Comparison of ENCODE assay signal across 1 cellular context in genomic region chr11:16805942-16806341, GRCh38.
TF ChIP-seq lines count a peak whose summit lies in the region.

No MANE protein-coding gene starts in this region.

TF ChIP-seq in HepG2, 621 proteins besides CTCF, POLR2A, EP300 and RAD21 (continued from another document and continues in another):
- TF ChIP-seq ZNF407 (CRISPR knock-in tag; IDR thresholded peaks at IDR 0.05; ENCODE audit: not compliant biosample characterization) (no peak), NFE2L2 (IDR thresholded peaks at IDR 0.05; ENCODE audit: low read length) (no peak), SETDB1 (CRISPR knock-in tag; IDR thresholded peaks at IDR 0.05; ENCODE audit: borderline replicate concordance) (no peak), TBX2 (CRISPR knock-in tag; IDR thresholded peaks at IDR 0.05; ENCODE audit: borderline replicate concordance) (peak; percentile 24; the same call in 1 of the 2 replicates), ZKSCAN8 (CRISPR knock-in tag; IDR thresholded peaks at IDR 0.05; ENCODE audit: borderline replicate concordance) (peak; percentile 38; the same call in 1 of the 2 replicates), ZNF605 (CRISPR knock-in tag; IDR thresholded peaks at IDR 0.05) (no peak), NFYB (CRISPR knock-in tag; IDR thresholded peaks at IDR 0.05) (no peak), NFYC (CRISPR knock-in tag; IDR thresholded peaks at IDR 0.05) (no peak), ZNF326 (CRISPR knock-in tag; IDR thresholded peaks at IDR 0.05; ENCODE audit: borderline replicate concordance) (no peak), BCL6 (CRISPR knock-in tag; IDR thresholded peaks at IDR 0.05) (peak; percentile 74), ZNF570 (CRISPR knock-in tag; IDR thresholded peaks at IDR 0.05; ENCODE audit: borderline replicate concordance) (no peak), MXI1 (IDR thresholded peaks at IDR 0.05; ENCODE audit: borderline replicate concordance, low read depth, low read length) (peak; percentile 26; the same call in 1 of the 3 replicates), PHF21A (CRISPR knock-in tag; IDR thresholded peaks at IDR 0.05) (0 out of 2 replicates have a peak, but pooled peaks have one; percentile 20), PATZ1 (CRISPR knock-in tag; IDR thresholded peaks at IDR 0.05) (no peak), RARA (CRISPR knock-in tag; IDR thresholded peaks at IDR 0.05) (peak; percentile 99), MYNN (CRISPR knock-in tag; IDR thresholded peaks at IDR 0.05; ENCODE audit: low read depth) (no peak), ZNF766 (CRISPR knock-in tag; IDR thresholded peaks at IDR 0.05; ENCODE audit: borderline replicate concordance) (0 out of 2 replicates have a peak, but pooled peaks have one; percentile 43), GABPB1 (CRISPR knock-in tag; IDR thresholded peaks at IDR 0.05) (no peak), STAT5B (CRISPR knock-in tag; IDR thresholded peaks at IDR 0.05) (no peak), BRF2 (CRISPR knock-in tag; IDR thresholded peaks at IDR 0.05) (no peak), SIX1 (CRISPR knock-in tag; IDR thresholded peaks at IDR 0.05; ENCODE audit: borderline replicate concordance) (peak; percentile 95), MED8 (CRISPR knock-in tag; IDR thresholded peaks at IDR 0.05; ENCODE audit: insufficient replicate concordance) (no peak), CHCHD3 (CRISPR knock-in tag; IDR thresholded peaks at IDR 0.05) (no peak), SIX4 (CRISPR knock-in tag; IDR thresholded peaks at IDR 0.05) (peak; percentile 84; the same call in 1 of the 2 replicates), GATAD2A (CRISPR knock-in tag; IDR thresholded peaks at IDR 0.05) (peak; percentile 59), SMAD9 (CRISPR knock-in tag; IDR thresholded peaks at IDR 0.05) (no peak), PCBP1 (IDR thresholded peaks at IDR 0.05; ENCODE audit: borderline replicate concordance, low read depth, low read length) (no peak), ZBTB7A (CRISPR knock-in tag; IDR thresholded peaks at IDR 0.05) (no peak), HOXA3 (CRISPR knock-in tag; IDR thresholded peaks at IDR 0.05) (0 out of 2 replicates have a peak, but pooled peaks have one; percentile 31), THAP9 (CRISPR knock-in tag; IDR thresholded peaks at IDR 0.05; ENCODE audit: borderline replicate concordance) (no peak), ETV5 (CRISPR knock-in tag; IDR thresholded peaks at IDR 0.05; ENCODE audit: borderline replicate concordance) (0 out of 2 replicates have a peak, but pooled peaks have one; percentile 26), POLR2AphosphoS5 (IDR thresholded peaks at IDR 0.05; ENCODE audit: low read depth, low read length) (no peak), SOX6 (IDR thresholded peaks at IDR 0.05) (no peak), SOX6 (CRISPR knock-in tag; IDR thresholded peaks at IDR 0.05) (peak; percentile 34; the same call in 1 of the 2 replicates), DMAP1 (CRISPR knock-in tag; IDR thresholded peaks at IDR 0.05) (no peak), ZNF782 (CRISPR knock-in tag; IDR thresholded peaks at IDR 0.05; ENCODE audit: borderline replicate concordance) (no peak)
- TF ChIP-seq, protein P1, sequence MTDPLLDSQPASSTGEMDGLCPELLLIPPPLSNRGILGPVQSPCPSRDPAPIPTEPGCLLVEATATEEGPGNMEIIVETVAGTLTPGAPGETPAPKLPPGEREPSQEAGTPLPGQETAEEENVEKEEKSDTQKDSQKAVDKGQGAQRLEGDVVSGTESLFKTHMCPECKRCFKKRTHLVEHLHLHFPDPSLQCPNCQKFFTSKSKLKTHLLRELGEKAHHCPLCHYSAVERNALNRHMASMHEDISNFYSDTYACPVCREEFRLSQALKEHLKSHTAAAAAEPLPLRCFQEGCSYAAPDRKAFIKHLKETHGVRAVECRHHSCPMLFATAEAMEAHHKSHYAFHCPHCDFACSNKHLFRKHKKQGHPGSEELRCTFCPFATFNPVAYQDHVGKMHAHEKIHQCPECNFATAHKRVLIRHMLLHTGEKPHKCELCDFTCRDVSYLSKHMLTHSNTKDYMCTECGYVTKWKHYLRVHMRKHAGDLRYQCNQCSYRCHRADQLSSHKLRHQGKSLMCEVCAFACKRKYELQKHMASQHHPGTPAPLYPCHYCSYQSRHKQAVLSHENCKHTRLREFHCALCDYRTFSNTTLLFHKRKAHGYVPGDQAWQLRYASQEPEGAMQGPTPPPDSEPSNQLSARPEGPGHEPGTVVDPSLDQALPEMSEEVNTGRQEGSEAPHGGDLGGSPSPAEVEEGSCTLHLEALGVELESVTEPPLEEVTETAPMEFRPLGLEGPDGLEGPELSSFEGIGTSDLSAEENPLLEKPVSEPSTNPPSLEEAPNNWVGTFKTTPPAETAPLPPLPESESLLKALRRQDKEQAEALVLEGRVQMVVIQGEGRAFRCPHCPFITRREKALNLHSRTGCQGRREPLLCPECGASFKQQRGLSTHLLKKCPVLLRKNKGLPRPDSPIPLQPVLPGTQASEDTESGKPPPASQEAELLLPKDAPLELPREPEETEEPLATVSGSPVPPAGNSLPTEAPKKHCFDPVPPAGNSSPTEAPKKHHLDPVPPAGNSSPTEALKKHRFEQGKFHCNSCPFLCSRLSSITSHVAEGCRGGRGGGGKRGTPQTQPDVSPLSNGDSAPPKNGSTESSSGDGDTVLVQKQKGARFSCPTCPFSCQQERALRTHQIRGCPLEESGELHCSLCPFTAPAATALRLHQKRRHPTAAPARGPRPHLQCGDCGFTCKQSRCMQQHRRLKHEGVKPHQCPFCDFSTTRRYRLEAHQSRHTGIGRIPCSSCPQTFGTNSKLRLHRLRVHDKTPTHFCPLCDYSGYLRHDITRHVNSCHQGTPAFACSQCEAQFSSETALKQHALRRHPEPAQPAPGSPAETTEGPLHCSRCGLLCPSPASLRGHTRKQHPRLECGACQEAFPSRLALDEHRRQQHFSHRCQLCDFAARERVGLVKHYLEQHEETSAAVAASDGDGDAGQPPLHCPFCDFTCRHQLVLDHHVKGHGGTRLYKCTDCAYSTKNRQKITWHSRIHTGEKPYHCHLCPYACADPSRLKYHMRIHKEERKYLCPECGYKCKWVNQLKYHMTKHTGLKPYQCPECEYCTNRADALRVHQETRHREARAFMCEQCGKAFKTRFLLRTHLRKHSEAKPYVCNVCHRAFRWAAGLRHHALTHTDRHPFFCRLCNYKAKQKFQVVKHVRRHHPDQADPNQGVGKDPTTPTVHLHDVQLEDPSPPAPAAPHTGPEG (CRISPR knock-in tag; IDR thresholded peaks at IDR 0.05): no peak
